Comparison of ENCODE assay signal across 21 cellular contexts in the genomic region with DNA sequence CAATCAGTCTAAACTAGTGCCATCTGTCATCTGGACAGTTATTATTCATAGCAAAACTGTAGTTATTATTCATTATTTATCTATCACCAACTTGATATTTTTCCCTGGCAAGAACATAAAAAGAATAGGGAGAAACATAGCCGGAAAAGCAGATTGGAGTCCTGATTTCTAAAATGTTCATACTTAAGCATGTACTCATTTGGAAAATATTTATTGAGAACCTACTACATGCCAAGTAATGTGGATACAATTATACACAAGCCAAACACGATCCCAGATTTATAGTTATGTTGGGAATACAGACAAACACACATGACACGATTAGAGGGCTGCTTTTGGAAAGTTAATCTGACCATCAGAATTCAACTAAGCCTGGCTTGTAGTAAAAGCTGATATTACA. TPM values are rescaled to one million over a fixed set of nuclear protein-coding genes. Genes with fewer than 3 reads are reported as not detected.
DNase-seq lines count a peak whose midpoint lies in the region; ATAC-seq and TF ChIP-seq lines count a peak whose summit lies in the region.
"Had no signal": no experiment of that assay in that cellular context is flagged by ENCODE, and none has a peak within 500 bp of the region (broad histone marks: within the 10 kb centered on the region; RNA-seq: fewer than 3 reads in every experiment).

No MANE protein-coding gene starts in this region.

- no peak overlapping the region for H3K4me2 ChIP-seq in parathyroid adenoma (ENCODE audit: low read length)
- H3K4me2 ChIP-seq: KMS-11 had no signal

- peaks cover 4% of the 10 kb centered on the region; the same call in 1 of the 2 replicates for H3K27me3 Mint-ChIP-seq in HFFc6 (ENCODE audit: insufficient read depth)
- no peaks in the 10 kb centered on the region for H3K27me3 Mint-ChIP-seq in activated T-helper 17 cell treated with anti-CD3 and anti-CD28 coated beads, Interleukin-2, amount 50 U/mL, for 72 hours
- H3K27me3 Mint-ChIP-seq: activated naive CD4-positive, alpha-beta T cell treated with anti-CD3 and anti-CD28 coated beads, Interleukin-2, amount 10 ng/mL, durations not matched to agents 7 days and 5 days; central memory CD8-positive, alpha-beta T cell; type B pancreatic cell had no signal

- peak overlapping the region; percentile 94 for H3K27ac Mint-ChIP-seq in HFFc6
- H3K27ac Mint-ChIP-seq in activated T-helper 17 cell treated with anti-CD3 and anti-CD28 coated beads, Interleukin-2, amount 50 U/mL, for 72 hours = no peak overlapping the region
- H3K27ac Mint-ChIP-seq: activated naive CD4-positive, alpha-beta T cell treated with anti-CD3 and anti-CD28 coated beads, Interleukin-2, amount 10 ng/mL, durations not matched to agents 7 days and 5 days; mesothelial cell of epicardium; type B pancreatic cell had no signal

- H3K36me3 ChIP-seq in parathyroid adenoma (ENCODE audit: control insufficient read depth, insufficient read depth, low read length) = no peaks in the 10 kb centered on the region
- H3K36me3 ChIP-seq: SJCRH30 had no signal

- H3K4me1 ChIP-seq in parathyroid adenoma = peaks cover 32% of the 10 kb centered on the region

- CTCF ChIA-PET in AG04449 (lab: Yijun Ruan, JAX) = interaction anchor here (1.4 kb wide), 1 partner anchor 96 kb away, joined by 3 read pairs; no protein-coding TSS in a partner anchor

- H3K4me3 ChIP-seq in AG04449 (ENCODE audit: low read depth, low read length) (peak overlapping the region; percentile 0), parathyroid adenoma (ENCODE audit: low read depth, low read length) (no peak overlapping the region)
- H3K4me3 ChIP-seq: BLaER1 treated with 17β-estradiol and CSF1 and Interleukin-3, amounts not matched to agents 10 nM and 100 nM; GM12878; SJCRH30 had no signal

- no peaks in the 10 kb centered on the region for H3K27me3 ChIP-seq in parathyroid adenoma (ENCODE audit: control insufficient read depth, insufficient read depth, low read length)
- H3K27me3 ChIP-seq: BLaER1 treated with 17β-estradiol and CSF1 and Interleukin-3, amounts not matched to agents 10 nM and 100 nM; SJCRH30 had no signal

- peak overlapping the region; percentile 44 for H2AFZ ChIP-seq in parathyroid adenoma

- no peak for TF ChIP-seq CTCF in AG04449 (IDR thresholded peaks at IDR 0.05; ENCODE audit: insufficient read depth, low read length, missing control alignments)
- no peak for TF ChIP-seq CTCF in HFFc6 (IDR thresholded peaks at IDR 0.05)
- no peak for TF ChIP-seq CTCF in parathyroid adenoma (IDR thresholded peaks at IDR 0.05)

- H3K36me3 Mint-ChIP-seq in HFFc6 (ENCODE audit: low read depth) = peaks cover 69% of the 10 kb centered on the region
- no peaks in the 10 kb centered on the region for H3K36me3 Mint-ChIP-seq in activated T-helper 17 cell treated with anti-CD3 and anti-CD28 coated beads, Interleukin-2, amount 50 U/mL, for 72 hours (ENCODE audit: low read depth)
- H3K36me3 Mint-ChIP-seq: mesothelial cell of epicardium, type B pancreatic cell had no signal

- H3K27ac ChIP-seq in parathyroid adenoma = peak overlapping the region; percentile 62
- H3K27ac ChIP-seq: KMS-11, SJCRH30 had no signal

- 0 out of 2 replicates have a peak, but pooled peaks cover 4% of the 10 kb centered on the region for H3K9me3 Mint-ChIP-seq in HFFc6
- no peaks in the 10 kb centered on the region for H3K9me3 Mint-ChIP-seq in activated T-helper 17 cell treated with anti-CD3 and anti-CD28 coated beads, Interleukin-2, amount 50 U/mL, for 72 hours
- H3K9me3 Mint-ChIP-seq: activated naive CD4-positive, alpha-beta T cell treated with anti-CD3 and anti-CD28 coated beads, Interleukin-2, amount 10 ng/mL, durations not matched to agents 7 days and 5 days; central memory CD8-positive, alpha-beta T cell; mesothelial cell of epicardium had no signal

- DNase-seq in AG04449 (ENCODE audit: low read depth, low spot score) = no peak
- no peak for DNase-seq in HFFc6
- peak; percentile 40 for DNase-seq in dermis blood vessel endothelial cell
- DNase-seq in stimulated activated naive CD8-positive, alpha-beta T cell treated with anti-CD3 and anti-CD28 coated beads, Interleukin-15, Interleukin-2, amounts not matched to agents 100 U/mL and 50 U/mL, for 24 hours = no peak
- no peak for DNase-seq in iPS-NIHi11 (ENCODE audit: low spot score)
- DNase-seq: activated naive CD4-positive, alpha-beta T cell treated with anti-CD3 and anti-CD28 coated beads, Interleukin-2, amount 10 ng/mL, durations not matched to agents 7 days and 5 days; DMS79; NCI-H2081 treated with DMSO at 0.1 percent for 48 hours; NCI-H748 treated with DMSO at 0.1 percent for 48 hours; nucleus accumbens; SJCRH30 had no signal

- H3K9ac ChIP-seq in parathyroid adenoma = no peak overlapping the region
- H3K9ac ChIP-seq: BLaER1 treated with 17β-estradiol and CSF1 and Interleukin-3, amounts not matched to agents 10 nM and 100 nM; KMS-11 had no signal

- no peaks in the 10 kb centered on the region for H3K9me3 ChIP-seq in parathyroid adenoma (ENCODE audit: control insufficient read depth, low read length)
- H3K9me3 ChIP-seq: SJCRH30 had no signal

- POLR2A ChIA-PET in AG04449 (lab: Yijun Ruan, JAX) = no interaction called here

- H3K4me1 Mint-ChIP-seq in HFFc6 (ENCODE audit: low read depth) = peaks cover 95% of the 10 kb centered on the region
- peaks cover 24% of the 10 kb centered on the region for H3K4me1 Mint-ChIP-seq in activated T-helper 17 cell treated with anti-CD3 and anti-CD28 coated beads, Interleukin-2, amount 50 U/mL, for 72 hours

- H3K4me3 Mint-ChIP-seq in HFFc6 = peak overlapping the region; percentile 86
- no peak overlapping the region for H3K4me3 Mint-ChIP-seq in activated T-helper 17 cell treated with anti-CD3 and anti-CD28 coated beads, Interleukin-2, amount 50 U/mL, for 72 hours
- H3K4me3 Mint-ChIP-seq: activated naive CD4-positive, alpha-beta T cell treated with anti-CD3 and anti-CD28 coated beads, Interleukin-2, amount 10 ng/mL, durations not matched to agents 7 days and 5 days; central memory CD8-positive, alpha-beta T cell; mesothelial cell of epicardium; type B pancreatic cell had no signal

- peaks cover 31% of the 10 kb centered on the region for H3K79me2 ChIP-seq in parathyroid adenoma

- no peak for ATAC-seq in stimulated activated naive CD8-positive, alpha-beta T cell treated with anti-CD3 and anti-CD28 coated beads, Interleukin-15, Interleukin-2, amounts not matched to agents 100 U/mL and 50 U/mL, for 24 hours
- ATAC-seq in GM21526 (IDR thresholded peaks at IDR 0.05; ENCODE audit: low FRiP score, unreplicated experiment) = no peak
- ATAC-seq in activated T-helper 17 cell treated with anti-CD3 and anti-CD28 coated beads, Interleukin-2, amount 50 U/mL, for 72 hours (replicated peaks) = no peak
- ATAC-seq: esophagus mucosa, GM12878 had no signal

RNA-seq across cellular contexts. Expression of a gene that starts 30.7 kb away (rescaled TPM):
- total RNA-seq in HFFc6 (2021; fragmentation: NEBNext Ultra II Directional; extraction: Animal tissue kit (Norgen Biotek cat#: 25700)) = 10 to 100 TPM; 70.8 to 81.2 (median 76.0) TPM
- 110 and 119 TPM in 2 replicates for total RNA-seq in dermis blood vessel endothelial cell
- total RNA-seq in activated T-helper 17 cell treated with anti-CD3 and anti-CD28 coated beads, Interleukin-2, amount 50 U/mL, for 72 hours = 1 to 10 TPM; 7.9 to 9.5 TPM

Comparison
In these comparisons a context has a peak if more than half of its experiments do, and no peak if none do; other contexts are left out.
1. RNA of a gene that starts 30.7 kb away (total RNA-seq): 110 to 119 TPM in dermis blood vessel endothelial cell and 70.8 to 81.2 TPM in HFFc6; 7.9 to 9.5 TPM in activated T-helper 17 cell treated with anti-CD3 and anti-CD28 coated beads, Interleukin-2, amount 50 U/mL, for 72 hours; every median in the first group is over 4 times any median in the second.